In the genomic region with DNA sequence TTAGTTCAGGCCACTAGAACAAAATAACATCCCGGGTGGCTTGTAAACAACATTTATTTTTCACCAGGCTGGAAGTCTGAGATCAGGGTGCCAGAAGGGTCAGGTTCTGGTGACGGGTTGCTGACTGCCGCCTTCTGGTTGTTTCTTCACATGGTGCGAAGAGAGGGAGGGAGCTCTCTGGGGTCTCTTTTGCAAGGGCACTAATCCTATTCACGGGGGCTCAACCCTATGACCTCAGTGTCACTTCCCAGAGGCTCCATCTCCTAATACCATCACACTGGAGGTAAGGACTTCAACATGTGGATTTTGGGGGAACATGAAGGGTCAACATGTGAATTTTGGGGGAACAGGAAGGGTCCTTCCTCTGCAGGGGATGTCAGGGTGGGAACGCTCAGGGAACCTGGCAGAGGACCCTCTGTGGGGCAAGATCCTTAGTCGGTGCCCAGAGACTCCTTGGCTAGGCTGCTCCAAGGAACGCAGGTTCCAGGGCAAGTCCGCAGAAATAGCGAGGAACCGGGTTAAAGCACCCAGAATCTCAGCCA, we compare ENCODE assay signal across 20 cellular contexts.
"Had no signal": no experiment of that assay in that cellular context is flagged by ENCODE, and none has a peak within 500 bp of the region (broad histone marks: within the 10 kb centered on the region; RNA-seq: fewer than 3 reads in every experiment).

No MANE protein-coding gene starts in this region.

- H3K36me3 Mint-ChIP-seq: memory B cell, naive B cell had no signal

- H3K4me1 Mint-ChIP-seq: activated CD4-positive, alpha-beta memory T cell treated with anti-CD3 and anti-CD28 coated beads, Interleukin-2, amount 10 ng/mL, durations not matched to agents 7 days and 5 days had no signal

- ATAC-seq: activated CD4-positive, CD25-positive, alpha-beta regulatory T cell treated with anti-CD3 and anti-CD28 coated beads, Interleukin-2, amount 50 U/mL, for 24 hours; activated T-cell treated with anti-CD3 and anti-CD28 coated beads, Interleukin-2, amount 50 U/mL, for 72 hours; heart left ventricle; left cardiac atrium had no signal

- H3K36me3 ChIP-seq: heart left ventricle, neutrophil, ovary, prostate gland, spleen, upper lobe of left lung had no signal

- H3K27ac Mint-ChIP-seq: activated CD4-positive, alpha-beta memory T cell treated with anti-CD3 and anti-CD28 coated beads, Interleukin-2, amount 10 ng/mL, durations not matched to agents 7 days and 5 days; activated CD4-positive, alpha-beta T cell treated with anti-CD3 and anti-CD28 coated beads, Interleukin-2, amount 10 ng/mL, durations not matched to agents 24 days and 14 days; activated naive CD4-positive, alpha-beta T cell treated with anti-CD3 and anti-CD28 coated beads for 36 hours; activated T-cell treated with anti-CD3 and anti-CD28 coated beads, Interleukin-2, amount 50 U/mL, for 72 hours; memory B cell had no signal

- H3K4me3 Mint-ChIP-seq: activated CD4-positive, alpha-beta memory T cell treated with anti-CD3 and anti-CD28 coated beads, Interleukin-2, amount 10 ng/mL, durations not matched to agents 7 days and 5 days; activated CD4-positive, alpha-beta T cell treated with anti-CD3 and anti-CD28 coated beads, Interleukin-2, amount 10 ng/mL, durations not matched to agents 24 days and 14 days; activated naive CD4-positive, alpha-beta T cell treated with anti-CD3 and anti-CD28 coated beads for 36 hours; activated T-cell treated with anti-CD3 and anti-CD28 coated beads, Interleukin-2, amount 50 U/mL, for 72 hours; memory B cell had no signal

- H3K9me3 ChIP-seq: heart left ventricle, neutrophil, ovary, prostate gland, spleen, upper lobe of left lung had no signal

- H3K4me3 ChIP-seq: coronary artery, heart left ventricle, ovary, prostate gland, spleen, upper lobe of left lung had no signal

- H3K27ac ChIP-seq: coronary artery, heart left ventricle, neutrophil, ovary, prostate gland, spleen, upper lobe of left lung, VCaP had no signal

- DNase-seq: activated CD4-positive, alpha-beta memory T cell treated with anti-CD3 and anti-CD28 coated beads, Interleukin-2, amount 10 ng/mL, durations not matched to agents 7 days and 5 days; activated CD4-positive, alpha-beta T cell treated with anti-CD3 and anti-CD28 coated beads, Interleukin-2, amount 10 ng/mL, durations not matched to agents 24 days and 14 days; activated effector memory CD4-positive, alpha-beta T cell treated with Interleukin-2 at 50 U/mL for 16 hours; activated naive CD4-positive, alpha-beta T cell treated with anti-CD3 and anti-CD28 coated beads for 36 hours; activated T-cell treated with anti-CD3 and anti-CD28 coated beads, Interleukin-2, amount 50 U/mL, for 72 hours; amygdala; heart left ventricle; left cardiac atrium; naive B cell; spleen; stimulated activated CD4-positive, alpha-beta T cell treated with anti-CD3 and anti-CD28 coated beads, Interleukin-4, amount 100 ng/mL, for 1 hour; stimulated activated naive CD4-positive, alpha-beta T cell treated with Interleukin-2 at 50 U/mL for 16 hours; upper lobe of left lung had no signal

- H3K27me3 ChIP-seq: ovary, upper lobe of left lung had no signal

- H3K9me3 Mint-ChIP-seq: activated CD4-positive, alpha-beta memory T cell treated with anti-CD3 and anti-CD28 coated beads, Interleukin-2, amount 10 ng/mL, durations not matched to agents 7 days and 5 days; activated CD4-positive, alpha-beta T cell treated with anti-CD3 and anti-CD28 coated beads, Interleukin-2, amount 10 ng/mL, durations not matched to agents 24 days and 14 days; activated naive CD4-positive, alpha-beta T cell treated with anti-CD3 and anti-CD28 coated beads for 36 hours; activated T-cell treated with anti-CD3 and anti-CD28 coated beads, Interleukin-2, amount 50 U/mL, for 72 hours; memory B cell; naive B cell had no signal
